8 cellular contexts compared by ENCODE assay signal in genomic region chr9:113410207-113411158, GRCh38. TPM values are rescaled to one million over a fixed set of nuclear protein-coding genes. Genes with fewer than 3 reads are reported as not detected.
DNase-seq lines count a peak whose midpoint lies in the region; ATAC-seq and TF ChIP-seq lines count a peak whose summit lies in the region.

C9orf43 (plus strand) TSS chr9:113410747; CDS start chr9:113413494, 2,747 bp downstream.
POLE3 (minus strand) TSS chr9:113410675; CDS start chr9:113410293, 382 bp downstream.

- TF ChIP-seq CTCF in Loucy (conservative IDR thresholded peaks at IDR 0.05; ENCODE audit: low read length) (no peak), RWPE2 (IDR thresholded peaks at IDR 0.05; ENCODE audit: poor library complexity, severe bottlenecking) (no peak), nephron progenitor cell (IDR thresholded peaks at IDR 0.05) (no peak)

- peak within 1 kb of the TSS; percentile 100 for H3K27ac Mint-ChIP-seq in nephron progenitor cell
- peak within 1 kb of the TSS; percentile 99 for H3K27ac Mint-ChIP-seq in stimulated activated naive CD8-positive, alpha-beta T cell treated with anti-CD3 and anti-CD28 coated beads, Interleukin-15, Interleukin-2, amounts not matched to agents 100 ng/mL and 50 ng/mL, for 24 hours

- H3K9me3 ChIP-seq in Loucy (ENCODE audit: insufficient read depth, low read depth, low read length), result no peaks in the 10 kb centered on the region
- no peaks in the 10 kb centered on the region for H3K9me3 ChIP-seq in RWPE2 (ENCODE audit: severe bottlenecking)

- no peaks in the 10 kb centered on the region for H3K9me3 Mint-ChIP-seq in nephron progenitor cell
- H3K9me3 Mint-ChIP-seq in stimulated activated naive CD8-positive, alpha-beta T cell treated with anti-CD3 and anti-CD28 coated beads, Interleukin-15, Interleukin-2, amounts not matched to agents 100 ng/mL and 50 ng/mL, for 24 hours, result no peaks in the 10 kb centered on the region

- H3K27me3 ChIP-seq in H7 (ENCODE audit: control insufficient read depth, insufficient read depth, low read length) (no peaks in the 10 kb centered on the region), Loucy (ENCODE audit: insufficient read depth, low read length, poor library complexity, severe bottlenecking) (peaks cover 5% of the 10 kb centered on the region), RWPE2 (ENCODE audit: insufficient read depth, poor library complexity, severe bottlenecking) (no peaks in the 10 kb centered on the region)

- H3K27me3 Mint-ChIP-seq in nephron progenitor cell (ENCODE audit: low read depth, poor library complexity), result peaks cover 4% of the 10 kb centered on the region
- no peaks in the 10 kb centered on the region for H3K27me3 Mint-ChIP-seq in stimulated activated naive CD8-positive, alpha-beta T cell treated with anti-CD3 and anti-CD28 coated beads, Interleukin-15, Interleukin-2, amounts not matched to agents 100 ng/mL and 50 ng/mL, for 24 hours

- peak within 1 kb of the TSS; percentile 98 for H3K9ac ChIP-seq in Loucy (ENCODE audit: low read depth, low read length, poor library complexity, severe bottlenecking)

- peaks cover 41% of the 10 kb centered on the region for H3K4me1 Mint-ChIP-seq in nephron progenitor cell
- H3K4me1 Mint-ChIP-seq in stimulated activated naive CD8-positive, alpha-beta T cell treated with anti-CD3 and anti-CD28 coated beads, Interleukin-15, Interleukin-2, amounts not matched to agents 100 ng/mL and 50 ng/mL, for 24 hours (ENCODE audit: low read depth), result peaks cover 43% of the 10 kb centered on the region

- H3K36me3 ChIP-seq in H7 (replicated peaks; ENCODE audit: control insufficient read depth, insufficient read depth, low read length) (peaks cover 13% of the 10 kb centered on the region), Loucy (ENCODE audit: insufficient read depth, low read length) (peaks cover 10% of the 10 kb centered on the region; the same call in 1 of the 2 replicates), RWPE2 (ENCODE audit: low read depth) (peaks cover 23% of the 10 kb centered on the region)

- peak; percentile 96 for ATAC-seq in RWPE2 (ENCODE audit: low read depth)

- H3K9me2 ChIP-seq in Loucy (replicated peaks; ENCODE audit: low read depth, low read length), result no peaks in the 10 kb centered on the region

- peaks cover 33% of the 10 kb centered on the region for H3K79me2 ChIP-seq in Loucy (ENCODE audit: insufficient read depth, low read length)

- H3K36me3 Mint-ChIP-seq in nephron progenitor cell (ENCODE audit: low read depth), result peaks cover 21% of the 10 kb centered on the region
- H3K36me3 Mint-ChIP-seq in stimulated activated naive CD8-positive, alpha-beta T cell treated with anti-CD3 and anti-CD28 coated beads, Interleukin-15, Interleukin-2, amounts not matched to agents 100 ng/mL and 50 ng/mL, for 24 hours (ENCODE audit: low read depth), result peaks cover 37% of the 10 kb centered on the region

- H3F3A ChIP-seq in Loucy (ENCODE audit: low read depth), result peaks cover 7% of the 10 kb centered on the region; the same call in 1 of the 2 replicates

- H3K4me2 ChIP-seq in Loucy (ENCODE audit: low read depth, low read length, poor library complexity, severe bottlenecking), result peak within 1 kb of the TSS; percentile 99

- peak within 1 kb of the TSS; percentile 98 for H3K4me3 Mint-ChIP-seq in nephron progenitor cell
- H3K4me3 Mint-ChIP-seq in stimulated activated naive CD8-positive, alpha-beta T cell treated with anti-CD3 and anti-CD28 coated beads, Interleukin-15, Interleukin-2, amounts not matched to agents 100 ng/mL and 50 ng/mL, for 24 hours, result peak within 1 kb of the TSS; percentile 96

- H3K4me1 ChIP-seq in Loucy (ENCODE audit: insufficient read depth, low read length, poor library complexity, severe bottlenecking) (peaks cover 37% of the 10 kb centered on the region), RWPE2 (ENCODE audit: insufficient read depth, poor library complexity, severe bottlenecking) (no peaks in the 10 kb centered on the region)

- H3K4me3 ChIP-seq in H7 (ENCODE audit: insufficient read depth, low read depth, low read length) (peak within 1 kb of the TSS; percentile 93), Loucy (ENCODE audit: low read length, poor library complexity, severe bottlenecking) (peak within 1 kb of the TSS; percentile 89), RWPE2 (ENCODE audit: severe bottlenecking) (peak within 1 kb of the TSS; percentile 60)

- DNase-seq in ELR (ENCODE audit: low read depth) (peak; percentile 97), H7 (peak; percentile 95), RWPE2 (ENCODE audit: low spot score) (peak; percentile 93), fibroblast of the conjunctiva (ENCODE audit: low read depth) (peak; percentile 90), nephron progenitor cell (peak; percentile 93)
- peak; percentile 98 for DNase-seq in activated effector memory CD4-positive, alpha-beta T cell treated with anti-CD3 and anti-CD28 coated beads, Interleukin-2, amount 50 U/mL, for 16 hours

- H2AFZ ChIP-seq in Loucy (ENCODE audit: low read length), result peak within 1 kb of the TSS; percentile 92

- H3K27ac ChIP-seq in RWPE2 (ENCODE audit: poor library complexity, severe bottlenecking), result peak within 1 kb of the TSS; percentile 71

- peaks cover 17% of the 10 kb centered on the region for H4K20me1 ChIP-seq in Loucy (ENCODE audit: insufficient read depth, low read length, poor library complexity, severe bottlenecking)

RNA-seq across cellular contexts. Expression of gene C9orf43, which starts in this region (rescaled TPM):
- total RNA-seq in H7 (2014; rRNA removed; shearing (Covaris generic)), result 0.41 and 0.42 TPM in 2 replicates

RNA-seq across cellular contexts. Expression of gene POLE3, which starts in this region (rescaled TPM):
- 61.2 and 61.6 TPM in 2 replicates for total RNA-seq in H7 (2014; rRNA removed; shearing (Covaris generic))

Comparison
In these comparisons a context has a peak if more than half of its experiments do, and no peak if none do; other contexts are left out.
1. Peak in every context shown above with its lines: DNase-seq, ATAC-seq, H3K4me3 ChIP-seq and H3K27ac ChIP-seq.